ENCODE assay signal across 9 cellular contexts in the genomic region with DNA sequence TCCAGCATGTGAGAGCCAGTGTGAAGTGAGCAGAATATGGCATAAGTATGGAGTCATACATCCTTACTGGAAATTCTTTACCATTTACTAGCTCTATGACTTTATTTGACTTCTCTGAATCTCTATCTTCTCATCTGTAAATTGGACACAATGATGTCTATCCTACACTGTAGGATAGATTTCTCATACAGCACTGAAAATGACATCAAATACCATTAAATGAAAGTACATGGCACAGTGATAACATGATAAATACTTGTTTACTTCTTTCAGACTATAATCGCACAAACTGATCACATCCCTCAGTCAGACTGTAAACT. TPM values are rescaled to one million over a fixed set of nuclear protein-coding genes. Genes with fewer than 3 reads are reported as not detected.
A peak's percentile ranks its signal among the peaks of the same experiment; 100 is the strongest.
DNase-seq lines count a peak whose midpoint lies in the region; ATAC-seq, FAIRE-seq and TF ChIP-seq lines count a peak whose summit lies in the region.
"Had no signal": no experiment of that assay in that cellular context is flagged by ENCODE, and none has a peak within 500 bp of the region (broad histone marks: within the 10 kb centered on the region; RNA-seq: fewer than 3 reads in every experiment).

No MANE protein-coding gene starts in this region.

- H3K4me1 ChIP-seq in GM23338 (ENCODE audit: insufficient read depth) (peaks cover 31% of the 10 kb centered on the region), gastroesophageal sphincter (peaks cover 5 to 84% (median 17%) of the 10 kb centered on the region in 3 donors), small intestine (ENCODE audit: control insufficient read depth in 2 of 2, insufficient read depth in 1 of 2, low read depth in 1 of 2, low read length in 1 of 2) (peaks cover 3 to 6% of the 10 kb centered on the region in 2 donors)

- no peak for ATAC-seq in GM23338
- no peak for ATAC-seq in activated T-helper 17 cell treated with anti-CD3 and anti-CD28 coated beads, Interleukin-2, amount 50 U/mL, for 72 hours (replicated peaks)
- no peak for ATAC-seq in gastroesophageal sphincter
- ATAC-seq in GM19463 (IDR thresholded peaks at IDR 0.05; ENCODE audit: unreplicated experiment): no peak

- H3K9me3 ChIP-seq in gastroesophageal sphincter: no peaks in the 10 kb centered on the region
- H3K9me3 ChIP-seq in small intestine (ENCODE audit: control insufficient read depth, low read depth): no peaks in the 10 kb centered on the region

- H3K4me2 ChIP-seq in GM23338: peak overlapping the region; percentile 53

- H2AFZ ChIP-seq in GM23338: no peak overlapping the region

- H3K27ac ChIP-seq in GM23338 (ENCODE audit: low read depth): peak overlapping the region; percentile 86
- H3K27ac ChIP-seq in gastroesophageal sphincter: peak overlapping the region; percentile 79 to 93 (median 90)
- peak overlapping the region; percentile 91 to 93 for H3K27ac ChIP-seq in small intestine (ENCODE audit: low read depth in 1 of 2, low read length in 1 of 2)
- H3K27ac ChIP-seq: KMS-11 had no signal

- H4K20me1 ChIP-seq in GM23338 (replicated peaks; ENCODE audit: insufficient read depth): peaks cover 22% of the 10 kb centered on the region; the same call in 1 of the 2 replicates

- TF ChIP-seq POLR2A in gastroesophageal sphincter (IDR thresholded peaks at IDR 0.05): no peak

- no peak for TF ChIP-seq CTCF in GM23338 (conservative IDR thresholded peaks at IDR 0.05; ENCODE audit: low read depth in 2 of 2)
- no peak for TF ChIP-seq CTCF in gastroesophageal sphincter (IDR thresholded peaks at IDR 0.05)

- DNase-seq in GM23338 (ENCODE audit: low spot score) (no peak), small intestine (no peak), AML-193 (lab: John Stamatoyannopoulos, UW) (no peak), NCI-H1436 treated with DMSO at 0.1 percent for 48 hours (lab: John Stamatoyannopoulos, UW) (no peak), amygdala (lab: John Stamatoyannopoulos, UW) (no peak)

- H3K4me3 Mint-ChIP-seq in GM23338: no peak overlapping the region
- peak overlapping the region; percentile 94 for H3K4me3 Mint-ChIP-seq in activated T-helper 17 cell treated with anti-CD3 and anti-CD28 coated beads, Interleukin-2, amount 50 U/mL, for 72 hours

- H3K9me3 Mint-ChIP-seq in GM23338: no peaks in the 10 kb centered on the region
- no peaks in the 10 kb centered on the region for H3K9me3 Mint-ChIP-seq in activated T-helper 17 cell treated with anti-CD3 and anti-CD28 coated beads, Interleukin-2, amount 50 U/mL, for 72 hours

- H3K4me1 Mint-ChIP-seq in GM23338: peaks cover 45% of the 10 kb centered on the region
- peaks cover 24% of the 10 kb centered on the region for H3K4me1 Mint-ChIP-seq in activated T-helper 17 cell treated with anti-CD3 and anti-CD28 coated beads, Interleukin-2, amount 50 U/mL, for 72 hours

- H3K27ac Mint-ChIP-seq in GM23338: peak overlapping the region; percentile 39
- peak overlapping the region; percentile 12 for H3K27ac Mint-ChIP-seq in activated T-helper 17 cell treated with anti-CD3 and anti-CD28 coated beads, Interleukin-2, amount 50 U/mL, for 72 hours

- no peak overlapping the region for H3K4me3 ChIP-seq in GM23338
- no peak overlapping the region for H3K4me3 ChIP-seq in gastroesophageal sphincter
- no peak overlapping the region for H3K4me3 ChIP-seq in small intestine (ENCODE audit: low read depth in 1 of 2, low read length in 2 of 2)

- WGBS in gastroesophageal sphincter (ENCODE audit: low coverage in 1 of 2), 2 donors: 20 to 64% methylated on average over 1 of the region's 1 CpG
- WGBS in small intestine, 3 donors: 39 to 73% (median 63%) methylated on average over 1 of the region's 1 CpG

- no peak for FAIRE-seq in small intestine (lab: Jason Lieb, UNC)

- peaks cover 35% of the 10 kb centered on the region for H3K79me2 ChIP-seq in GM23338 (replicated peaks; ENCODE audit: insufficient read depth)

- H3F3A ChIP-seq in GM23338 (replicated peaks; ENCODE audit: low read depth): no peaks in the 10 kb centered on the region

- H3K9me2 ChIP-seq in GM23338 (ENCODE audit: insufficient read depth): no peaks in the 10 kb centered on the region

- no peak for TF ChIP-seq EP300 in gastroesophageal sphincter (IDR thresholded peaks at IDR 0.05)

- no peaks in the 10 kb centered on the region for H3K36me3 Mint-ChIP-seq in GM23338 (ENCODE audit: low read depth)
- no peaks in the 10 kb centered on the region for H3K36me3 Mint-ChIP-seq in activated T-helper 17 cell treated with anti-CD3 and anti-CD28 coated beads, Interleukin-2, amount 50 U/mL, for 72 hours (ENCODE audit: low read depth)

- peaks cover 2% of the 10 kb centered on the region for H3K27me3 Mint-ChIP-seq in GM23338 (ENCODE audit: insufficient read depth, low read depth, poor library complexity)
- peaks cover 7% of the 10 kb centered on the region for H3K27me3 Mint-ChIP-seq in activated T-helper 17 cell treated with anti-CD3 and anti-CD28 coated beads, Interleukin-2, amount 50 U/mL, for 72 hours

- H3K27me3 ChIP-seq in GM23338 (ENCODE audit: insufficient read depth) (no peaks in the 10 kb centered on the region), gastroesophageal sphincter (no peaks in the 10 kb centered on the region), small intestine (ENCODE audit: control insufficient read depth in 2 of 2, insufficient read depth in 2 of 2, low read length in 2 of 2) (no peaks in the 10 kb centered on the region)

- H3K36me3 ChIP-seq in GM23338 (ENCODE audit: insufficient read depth): no peaks in the 10 kb centered on the region
- H3K36me3 ChIP-seq in gastroesophageal sphincter: no peaks in the 10 kb centered on the region
- H3K36me3 ChIP-seq in small intestine (ENCODE audit: control insufficient read depth in 2 of 2, insufficient read depth in 2 of 2, low read length in 2 of 2): no peaks in the 10 kb centered on the region

TF ChIP-seq in GM23338, 12 proteins besides CTCF, POLR2A, EP300 and RAD21 (continues in another document):
- TF ChIP-seq STAT1 (IDR thresholded peaks at IDR 0.05; ENCODE audit: unreplicated experiment): no peak
- no peak for TF ChIP-seq EZH2phosphoT487 (IDR thresholded peaks at IDR 0.05; ENCODE audit: unreplicated experiment)
- no peak for TF ChIP-seq ZNF462 (CRISPR knock-in tag; IDR thresholded peaks at IDR 0.05)
- TF ChIP-seq EZH2 (IDR thresholded peaks at IDR 0.05; ENCODE audit: low read depth, unreplicated experiment): no peak

RNA-seq across cellular contexts. Expression of gene CTTNBP2NL, which starts 1.3 kb away (rescaled TPM):
- total RNA-seq in GM23338 (2014; rRNA removed; shearing (Covaris generic)): 13.3 and 18.5 TPM in 2 replicates
- polyA plus RNA-seq in GM23338 (2016; fragmentation: Nextera tagmentation; extraction: Ambion mirVana) (28.9 and 31.0 TPM in 2 replicates), small intestine (1 to 10 TPM; 3.8 to 8.9 (median 4.2) TPM)
- 1 to 10 TPM; 4.0 to 7.2 TPM for total RNA-seq in activated T-helper 17 cell treated with anti-CD3 and anti-CD28 coated beads, Interleukin-2, amount 50 U/mL, for 72 hours
- 10 to 100 TPM; 15.5 to 37.0 (median 24.6) TPM for total RNA-seq in gastroesophageal sphincter
